ENCODE assay signal across 8 cellular contexts in the genomic region with DNA sequence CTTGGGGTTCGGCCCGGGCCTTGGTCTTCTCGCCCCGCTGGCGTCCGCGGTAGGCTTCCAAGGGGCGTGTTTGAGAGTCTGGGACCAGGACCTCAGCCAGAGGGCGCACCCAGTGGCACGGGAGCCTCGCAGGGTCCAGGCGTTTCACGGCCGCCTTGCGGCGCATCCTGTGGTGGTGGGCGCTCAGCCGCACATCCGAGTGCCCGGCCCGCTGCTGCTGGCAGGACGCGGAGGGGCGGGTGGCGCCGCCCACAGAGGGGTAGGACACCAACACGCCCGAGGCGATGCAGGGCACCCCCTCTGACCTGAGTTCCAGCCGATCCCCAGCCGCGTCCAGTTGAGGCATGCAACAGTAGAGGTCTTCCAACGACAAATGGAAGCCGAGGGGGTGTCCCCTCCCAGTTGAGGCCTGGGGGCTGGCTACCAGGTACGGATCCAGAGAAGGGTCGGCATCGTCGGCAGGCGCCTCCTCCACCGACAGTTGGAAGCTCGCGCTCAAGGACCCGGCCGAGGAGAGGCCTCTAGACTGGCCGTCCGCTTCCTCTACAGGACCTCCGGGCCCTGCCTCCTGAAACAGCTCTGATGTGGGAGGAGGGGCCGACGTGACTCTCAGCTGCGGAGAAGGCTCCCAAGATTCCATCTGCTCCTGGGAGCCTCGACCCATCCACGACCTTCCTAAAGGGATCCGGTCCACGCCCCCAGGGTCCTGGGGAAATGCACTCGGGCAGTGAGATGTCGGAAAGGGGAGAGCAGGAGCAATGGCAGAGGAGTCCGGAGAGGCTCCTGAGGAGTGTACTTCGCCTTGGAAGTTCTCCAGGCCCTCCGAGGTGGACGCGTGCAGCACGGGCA. TPM values are rescaled to one million over a fixed set of nuclear protein-coding genes. Genes with fewer than 3 reads are reported as not detected.
DNase-seq lines count a peak whose midpoint lies in the region; TF ChIP-seq lines count a peak whose summit lies in the region.

No MANE protein-coding gene starts in this region.

- peaks cover 9% of the 10 kb centered on the region for H3K4me1 ChIP-seq in fibroblast of lung (ENCODE audit: control insufficient read depth, extremely low read depth, insufficient read depth, low read length)
- peaks cover 15% of the 10 kb centered on the region for H3K4me1 ChIP-seq in osteoblast (ENCODE audit: insufficient read depth, low read length)

- H3K27ac Mint-ChIP-seq in T-helper 2 cell treated with Interferon-gamma antibody and Interleukin-4, amounts not matched to agents 5 μg/mL and 100 μg/mL, for 36 hours = no peak overlapping the region

- peak; percentile 23 for DNase-seq in activated CD4-positive, alpha-beta T cell treated with anti-CD3 and anti-CD28 coated beads for 48 hours
- DNase-seq in activated CD4-positive, alpha-beta T cell treated with anti-CD3 and anti-CD28 coated beads for 1 hour = no peak
- no peak for DNase-seq in T-helper 2 cell treated with Interferon-gamma antibody and Interleukin-4, amounts not matched to agents 5 μg/mL and 100 μg/mL, for 36 hours (ENCODE audit: low spot score)
- DNase-seq in fibroblast of lung (ENCODE audit: low read depth in 2 of 2) = peak; percentile 26
- peak; percentile 93 for DNase-seq in osteoblast (ENCODE audit: insufficient read length, low spot score, missing footprints)
- DNase-seq in NCI-H146 treated with DMSO at 0.1 percent for 48 hours (lab: John Stamatoyannopoulos, UW; ENCODE audit: unreplicated experiment) = no peak
- no peak for DNase-seq in ACHN
- DNase-seq in UCSD-AML1 (lab: John Stamatoyannopoulos, UW; ENCODE audit: unreplicated experiment) = no peak

- peak overlapping the region; percentile 50 for H3K9ac ChIP-seq in fibroblast of lung (ENCODE audit: insufficient read depth, low read length)

- TF ChIP-seq CTCF in fibroblast of lung (conservative IDR thresholded peaks at IDR 0.05 in 1 of 2, IDR thresholded peaks at IDR 0.05 in 1 of 2; ENCODE audit: low read depth in 1 of 2, low read length in 2 of 2) (peak in 1 of 2 donors; percentile 37), osteoblast (IDR thresholded peaks at IDR 0.05; ENCODE audit: extremely low read depth, low read depth, low read length) (peak; percentile 8)

- H3K4me2 ChIP-seq in fibroblast of lung (ENCODE audit: extremely low read depth, insufficient read depth, low read length) (peak overlapping the region; percentile 85), osteoblast (ENCODE audit: insufficient read depth, low read length) (peak overlapping the region; percentile 74)

- no peaks in the 10 kb centered on the region for H3K9me3 Mint-ChIP-seq in T-helper 2 cell treated with Interferon-gamma antibody and Interleukin-4, amounts not matched to agents 5 μg/mL and 100 μg/mL, for 36 hours

- H3K27ac ChIP-seq in fibroblast of lung (ENCODE audit: insufficient read depth, low read length) = peak overlapping the region; percentile 8
- no peak overlapping the region for H3K27ac ChIP-seq in osteoblast (ENCODE audit: low read depth, low read length)

- H3K36me3 Mint-ChIP-seq in T-helper 2 cell treated with Interferon-gamma antibody and Interleukin-4, amounts not matched to agents 5 μg/mL and 100 μg/mL, for 36 hours (ENCODE audit: low read depth) = no peaks in the 10 kb centered on the region

- H3K27me3 Mint-ChIP-seq in T-helper 2 cell treated with Interferon-gamma antibody and Interleukin-4, amounts not matched to agents 5 μg/mL and 100 μg/mL, for 36 hours (ENCODE audit: low read depth) = no peaks in the 10 kb centered on the region

- H3K4me3 ChIP-seq in fibroblast of lung (replicated peaks in 1 of 4; ENCODE audit: control extremely low read depth in 1 of 4, insufficient read depth in 1 of 4, low read depth in 3 of 4, low read length in 4 of 4) = peak overlapping the region; percentile 7 to 60 (median 43)
- peak overlapping the region; percentile 75 for H3K4me3 ChIP-seq in osteoblast (ENCODE audit: insufficient read depth, low read length)

- no peaks in the 10 kb centered on the region for H3K9me3 ChIP-seq in fibroblast of lung (ENCODE audit: control insufficient read depth, insufficient read depth, low read depth, low read length)
- no peaks in the 10 kb centered on the region for H3K9me3 ChIP-seq in osteoblast (ENCODE audit: low read depth, low read length)

- peaks cover 8% of the 10 kb centered on the region for H3K4me1 Mint-ChIP-seq in T-helper 2 cell treated with Interferon-gamma antibody and Interleukin-4, amounts not matched to agents 5 μg/mL and 100 μg/mL, for 36 hours (ENCODE audit: low read depth)

- H3K27me3 ChIP-seq in fibroblast of lung (ENCODE audit: control insufficient read depth, insufficient read depth, low read length) = no peaks in the 10 kb centered on the region
- H3K27me3 ChIP-seq in osteoblast (ENCODE audit: insufficient read depth, low read length) = no peaks in the 10 kb centered on the region

- no peaks in the 10 kb centered on the region for H3K79me2 ChIP-seq in fibroblast of lung (ENCODE audit: control insufficient read depth, insufficient read depth, low read length)
- no peaks in the 10 kb centered on the region for H3K79me2 ChIP-seq in osteoblast (ENCODE audit: insufficient read depth, low read length)

- H3K36me3 ChIP-seq in fibroblast of lung (ENCODE audit: control insufficient read depth, insufficient read depth, low read length) = no peaks in the 10 kb centered on the region
- no peaks in the 10 kb centered on the region for H3K36me3 ChIP-seq in osteoblast (ENCODE audit: insufficient read depth, low read length)

- peak overlapping the region; percentile 45 for H3K4me3 Mint-ChIP-seq in T-helper 2 cell treated with Interferon-gamma antibody and Interleukin-4, amounts not matched to agents 5 μg/mL and 100 μg/mL, for 36 hours

- H4K20me1 ChIP-seq in fibroblast of lung (ENCODE audit: control insufficient read depth, extremely low read depth, insufficient read depth, low read length) (no peaks in the 10 kb centered on the region), osteoblast (ENCODE audit: insufficient read depth, low read length) (no peaks in the 10 kb centered on the region)

- H2AFZ ChIP-seq in fibroblast of lung (ENCODE audit: low read length) (peak overlapping the region; percentile 91), osteoblast (ENCODE audit: low read length) (peak overlapping the region; percentile 90)

- in situ Hi-C loops in ACHN (cut with HindIII; ENCODE audit: low pct_ligation_motif_present, low pct_unique_long_range_greater_than_20kb, low sequenced_read_pairs) = no loop called here

RNA-seq across cellular contexts. Expression of gene C2orf81, which starts 6.3 kb away (rescaled TPM):
- total RNA-seq in fibroblast of lung (0.77 and 1.5 TPM in 2 replicates), osteoblast (0.72 and 1.5 TPM in 2 replicates)
- 0.25 and 0.37 TPM in 2 replicates for polyA plus RNA-seq in fibroblast of lung
- polyA plus RNA-seq in fibroblast of lung (2012) = 1.1 and 1.9 TPM in 2 replicates
- polyA minus RNA-seq in fibroblast of lung (ENCODE audit: low replicate concordance) = 1.0 and 1.2 TPM in 2 replicates

RNA-seq across cellular contexts. Expression of gene WDR54, which starts 6.4 kb away (rescaled TPM):
- total RNA-seq in fibroblast of lung (23.9 and 27.1 TPM in 2 replicates), osteoblast (21.2 and 23.9 TPM in 2 replicates)
- 24.3 and 34.0 TPM in 2 replicates for polyA plus RNA-seq in fibroblast of lung
- 32.9 and 48.2 TPM in 2 replicates for polyA plus RNA-seq in fibroblast of lung (2012)
- 78.8 and 104 TPM in 2 replicates for polyA minus RNA-seq in fibroblast of lung (ENCODE audit: low replicate concordance)

RNA-seq across cellular contexts. Expression of gene RTKN, which starts 26.6 kb away (rescaled TPM):
- 11.8 and 16.0 TPM in 2 replicates for total RNA-seq in fibroblast of lung
- polyA plus RNA-seq in fibroblast of lung = 8.3 and 10.0 TPM in 2 replicates
- 8.2 and 11.3 TPM in 2 replicates for polyA plus RNA-seq in fibroblast of lung (2012)
- 10.6 and 20.2 TPM in 2 replicates for polyA minus RNA-seq in fibroblast of lung (ENCODE audit: low replicate concordance)
- 14.1 and 16.2 TPM in 2 replicates for total RNA-seq in osteoblast

RNA-seq across cellular contexts. Expression of gene DCTN1, which starts 35.0 kb away (rescaled TPM):
- total RNA-seq in fibroblast of lung (157 and 228 TPM in 2 replicates), osteoblast (135 and 177 TPM in 2 replicates)
- polyA plus RNA-seq in fibroblast of lung = 133 and 193 TPM in 2 replicates
- polyA plus RNA-seq in fibroblast of lung (2012) = 213 and 279 TPM in 2 replicates
- 562 and 638 TPM in 2 replicates for polyA minus RNA-seq in fibroblast of lung (ENCODE audit: low replicate concordance)

RNA-seq across cellular contexts. Expression of gene INO80B, which starts 39.8 kb away (rescaled TPM):
- total RNA-seq in fibroblast of lung (13.0 and 14.9 TPM in 2 replicates), osteoblast (11.8 and 15.9 TPM in 2 replicates)
- polyA plus RNA-seq in fibroblast of lung = 6.9 TPM in 2 replicates
- polyA plus RNA-seq in fibroblast of lung (2012) = 19.6 and 21.3 TPM in 2 replicates
- 4.1 and 8.4 TPM in 2 replicates for polyA minus RNA-seq in fibroblast of lung (ENCODE audit: low replicate concordance)

Comparison
In these comparisons a context has a peak if more than half of its experiments do, and no peak if none do; other contexts are left out.
1. DNase-seq: peak in activated CD4-positive, alpha-beta T cell treated with anti-CD3 and anti-CD28 coated beads for 48 hours (single experiment), fibroblast of lung (2 of 2) and osteoblast (single experiment); none in activated CD4-positive, alpha-beta T cell treated with anti-CD3 and anti-CD28 coated beads for 1 hour (single experiment), T-helper 2 cell treated with Interferon-gamma antibody and Interleukin-4, amounts not matched to agents 5 μg/mL and 100 μg/mL, for 36 hours (single experiment), NCI-H146 treated with DMSO at 0.1 percent for 48 hours (single experiment), ACHN (single experiment) and UCSD-AML1 (single experiment).